ENCODE assay signal across 3 cellular contexts in genomic region chr17:18182190-18182977, GRCh38.
TF ChIP-seq lines count a peak whose summit lies in the region.

No MANE protein-coding gene starts in this region.

TF ChIP-seq in GM23338, 12 proteins besides CTCF, POLR2A, EP300 and RAD21:
- TF ChIP-seq, protein P1, sequence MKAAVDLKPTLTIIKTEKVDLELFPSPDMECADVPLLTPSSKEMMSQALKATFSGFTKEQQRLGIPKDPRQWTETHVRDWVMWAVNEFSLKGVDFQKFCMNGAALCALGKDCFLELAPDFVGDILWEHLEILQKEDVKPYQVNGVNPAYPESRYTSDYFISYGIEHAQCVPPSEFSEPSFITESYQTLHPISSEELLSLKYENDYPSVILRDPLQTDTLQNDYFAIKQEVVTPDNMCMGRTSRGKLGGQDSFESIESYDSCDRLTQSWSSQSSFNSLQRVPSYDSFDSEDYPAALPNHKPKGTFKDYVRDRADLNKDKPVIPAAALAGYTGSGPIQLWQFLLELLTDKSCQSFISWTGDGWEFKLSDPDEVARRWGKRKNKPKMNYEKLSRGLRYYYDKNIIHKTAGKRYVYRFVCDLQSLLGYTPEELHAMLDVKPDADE (IDR thresholded peaks at IDR 0.05), result no peak
- TF ChIP-seq REST (IDR thresholded peaks at IDR 0.05; ENCODE audit: unreplicated experiment), result no peak
- TF ChIP-seq EZH2 (IDR thresholded peaks at IDR 0.05; ENCODE audit: low read depth, unreplicated experiment), result no peak
- TF ChIP-seq STAT1 (IDR thresholded peaks at IDR 0.05; ENCODE audit: unreplicated experiment), result no peak
- TF ChIP-seq ZNF114 (CRISPR knock-in tag; IDR thresholded peaks at IDR 0.05), result no peak
TF ChIP-seq in GM23338: peak in this region for 0.

TF ChIP-seq in endothelial cell of umbilical vein, 7 proteins besides CTCF, POLR2A, EP300 and RAD21 (continued from another document):
- TF ChIP-seq MYC (IDR thresholded peaks at IDR 0.05; ENCODE audit: low read depth, low read length) (no peak), POLR2AphosphoS5 (IDR thresholded peaks at IDR 0.05; ENCODE audit: insufficient read depth, low read depth, low read length) (no peak), JUN (IDR thresholded peaks at IDR 0.05; ENCODE audit: borderline replicate concordance, insufficient read depth, insufficient read length, low read depth) (no peak), FOS (IDR thresholded peaks at IDR 0.05; ENCODE audit: borderline replicate concordance, insufficient read depth, low read length) (no peak)
- TF ChIP-seq, protein P2, sequence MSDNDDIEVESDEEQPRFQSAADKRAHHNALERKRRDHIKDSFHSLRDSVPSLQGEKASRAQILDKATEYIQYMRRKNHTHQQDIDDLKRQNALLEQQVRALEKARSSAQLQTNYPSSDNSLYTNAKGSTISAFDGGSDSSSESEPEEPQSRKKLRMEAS (IDR thresholded peaks at IDR 0.05; ENCODE audit: insufficient read depth, insufficient read length), result no peak
TF ChIP-seq in endothelial cell of umbilical vein: peak in this region for 0.

TF ChIP-seq in neural cell, 6 proteins besides CTCF, POLR2A, EP300 and RAD21:
- peak; percentile 3 for TF ChIP-seq REST (IDR thresholded peaks at IDR 0.05; ENCODE audit: borderline replicate concordance)
- TF ChIP-seq TAF1 (IDR thresholded peaks at IDR 0.05; ENCODE audit: low read depth), result no peak
